ENCODE assay signal across 25 cellular contexts in the genomic region with DNA sequence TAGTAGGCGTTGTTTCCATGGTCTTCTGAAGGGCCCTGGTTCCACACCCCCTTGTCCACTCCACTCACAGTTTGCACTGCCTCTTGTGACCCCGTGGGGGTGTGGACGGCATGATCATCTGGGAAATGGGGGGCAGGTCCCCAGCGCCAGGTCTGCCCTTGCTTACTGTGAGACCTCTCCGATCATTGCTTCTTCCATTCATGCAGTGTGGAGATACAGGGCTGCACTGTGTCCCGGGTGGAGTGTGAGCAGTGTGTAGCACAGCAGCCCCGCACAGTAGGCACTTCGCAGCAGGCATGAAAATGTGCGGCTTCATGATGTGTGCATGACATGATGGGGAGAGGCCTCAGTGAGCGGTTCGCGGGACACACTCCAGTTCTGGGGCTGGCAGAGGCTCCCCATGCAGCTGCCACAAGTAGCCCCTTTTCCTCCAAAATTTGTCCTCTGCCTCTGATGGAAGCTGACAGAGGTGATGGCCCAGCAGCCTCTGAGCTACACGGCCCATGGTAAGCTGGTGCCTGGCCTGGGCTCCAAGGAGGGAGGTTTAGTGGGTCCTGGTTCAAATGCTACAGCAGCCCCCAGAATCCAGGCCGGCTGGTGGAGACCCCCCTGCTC. TPM values are rescaled to one million over a fixed set of nuclear protein-coding genes. Genes with fewer than 3 reads are reported as not detected.
DNase-seq lines count a peak whose midpoint lies in the region; ATAC-seq and TF ChIP-seq lines count a peak whose summit lies in the region.
"Had no signal": no experiment of that assay in that cellular context is flagged by ENCODE, and none has a peak within 500 bp of the region (broad histone marks: within the 10 kb centered on the region; RNA-seq: fewer than 3 reads in every experiment).

No MANE protein-coding gene starts in this region.

- no peak for TF ChIP-seq CTCF in activated CD8-positive, alpha-beta T cell treated with anti-CD3 and anti-CD28 coated beads for 36 hours (IDR thresholded peaks at IDR 0.05)

- peak overlapping the region; percentile 9 for H3K27ac Mint-ChIP-seq in activated CD4-positive, alpha-beta T cell treated with anti-CD3 and anti-CD28 coated beads, Interleukin-2, amount 10 ng/mL, durations not matched to agents 24 days and 14 days
- H3K27ac Mint-ChIP-seq in activated CD8-positive, alpha-beta T cell treated with anti-CD3 and anti-CD28 coated beads for 36 hours = peak overlapping the region; percentile 99
- H3K27ac Mint-ChIP-seq in immature natural killer cell = peak overlapping the region; percentile 92 to 100 (median 100)
- H3K27ac Mint-ChIP-seq in stimulated activated effector memory CD8-positive, alpha-beta T cell treated with anti-CD3 and anti-CD28 coated beads, Interleukin-12 subunit alpha, Interleukin-12 subunit beta, amount 100 ng/mL, for 72 hours = peak overlapping the region; percentile 97
- H3K27ac Mint-ChIP-seq: T-helper 2 cell treated with Interferon-gamma antibody and Interleukin-4, amounts not matched to agents 5 μg/mL and 100 μg/mL, for 36 hours had no signal

- no peak for DNase-seq in activated CD4-positive, alpha-beta T cell treated with anti-CD3 and anti-CD28 coated beads, Interleukin-2, amount 10 ng/mL, durations not matched to agents 24 days and 14 days
- no peak for DNase-seq in activated CD4-positive, alpha-beta T cell treated with anti-CD3 and anti-CD28 coated beads for 48 hours
- no peak for DNase-seq in activated CD8-positive, alpha-beta T cell treated with anti-CD3 and anti-CD28 coated beads for 36 hours
- DNase-seq in immature natural killer cell (no peak), NCI-H2227 treated with DMSO at 0.1 percent for 48 hours (lab: John Stamatoyannopoulos, UW) (no peak)
- DNase-seq in stimulated activated effector memory CD8-positive, alpha-beta T cell treated with anti-CD3 and anti-CD28 coated beads, Interleukin-12 subunit alpha, Interleukin-12 subunit beta, amount 100 ng/mL, for 72 hours (ENCODE audit: low spot score in 2 of 2) = no peak
- DNase-seq: 8988T; activated CD4-positive, alpha-beta T cell treated with anti-CD3 and anti-CD28 coated beads for 1 hour; activated naive CD4-positive, alpha-beta T cell treated with anti-CD3 and anti-CD28 coated beads for 36 hours; aorta; C1 segment of cervical spinal cord; DMS79 treated with DMSO at 0.1 percent for 48 hours; effector CD8-positive, alpha-beta T cell; GF-D8; NCI-H1092; NCI-H187; NCI-H510A; right cardiac atrium; stimulated activated CD4-positive, alpha-beta T cell treated with anti-CD3 and anti-CD28 coated beads, Interleukin-2, amount 100 ng/mL, for 24 hours; stimulated activated CD8-positive, alpha-beta memory T cell treated with anti-CD3 and anti-CD28 coated beads, Interleukin-4, amount 100 ng/mL, for 48 hours; transverse colon had no signal

- intact Hi-C loops in activated CD4-positive, alpha-beta T cell treated with anti-CD3 and anti-CD28 coated beads, Interleukin-2, amount 10 ng/mL, durations not matched to agents 24 days and 14 days (cut with micrococcal nuclease) = no loop called here
- intact Hi-C loops in activated CD8-positive, alpha-beta T cell treated with anti-CD3 and anti-CD28 coated beads for 36 hours (cut with micrococcal nuclease) = no loop called here

- POLR2A ChIA-PET in activated CD8-positive, alpha-beta T cell treated with anti-CD3 and anti-CD28 coated beads for 36 hours (lab: Charles Lee) = interaction anchor here (4.8 kb wide), 1 partner anchor 10 kb away, joined by 34 read pairs; no protein-coding TSS in a partner anchor

- CTCF ChIA-PET in activated CD8-positive, alpha-beta T cell treated with anti-CD3 and anti-CD28 coated beads for 36 hours (lab: Charles Lee) = no interaction called here

- H3K4me1 Mint-ChIP-seq in activated CD4-positive, alpha-beta T cell treated with anti-CD3 and anti-CD28 coated beads, Interleukin-2, amount 10 ng/mL, durations not matched to agents 24 days and 14 days = peaks cover 35% of the 10 kb centered on the region
- peaks cover 78% of the 10 kb centered on the region for H3K4me1 Mint-ChIP-seq in activated CD8-positive, alpha-beta T cell treated with anti-CD3 and anti-CD28 coated beads for 36 hours (ENCODE audit: low read depth)
- H3K4me1 Mint-ChIP-seq in immature natural killer cell = peaks cover 97 to 100% of the 10 kb centered on the region in 2 donors
- H3K4me1 Mint-ChIP-seq in stimulated activated effector memory CD8-positive, alpha-beta T cell treated with anti-CD3 and anti-CD28 coated beads, Interleukin-12 subunit alpha, Interleukin-12 subunit beta, amount 100 ng/mL, for 72 hours = peaks cover 85% of the 10 kb centered on the region

- no peak for ATAC-seq in activated CD8-positive, alpha-beta T cell treated with anti-CD3 and anti-CD28 coated beads for 36 hours
- ATAC-seq in stimulated activated effector memory CD8-positive, alpha-beta T cell treated with anti-CD3 and anti-CD28 coated beads, Interleukin-12 subunit alpha, Interleukin-12 subunit beta, amount 100 ng/mL, for 72 hours = no peak
- no peak for ATAC-seq in GM18502 (IDR thresholded peaks at IDR 0.05; ENCODE audit: poor library complexity, unreplicated experiment)
- ATAC-seq in HG02870 (IDR thresholded peaks at IDR 0.05; ENCODE audit: unreplicated experiment) = no peak
- ATAC-seq: K562, right cardiac atrium had no signal

- H3K4me3 Mint-ChIP-seq in activated CD4-positive, alpha-beta T cell treated with anti-CD3 and anti-CD28 coated beads, Interleukin-2, amount 10 ng/mL, durations not matched to agents 24 days and 14 days = no peak overlapping the region
- no peak overlapping the region for H3K4me3 Mint-ChIP-seq in activated CD8-positive, alpha-beta T cell treated with anti-CD3 and anti-CD28 coated beads for 36 hours
- peak overlapping the region; percentile 24 to 55 (median 46) for H3K4me3 Mint-ChIP-seq in immature natural killer cell
- H3K4me3 Mint-ChIP-seq in stimulated activated effector memory CD8-positive, alpha-beta T cell treated with anti-CD3 and anti-CD28 coated beads, Interleukin-12 subunit alpha, Interleukin-12 subunit beta, amount 100 ng/mL, for 72 hours = peak overlapping the region; percentile 53
- H3K4me3 Mint-ChIP-seq: activated naive CD4-positive, alpha-beta T cell treated with anti-CD3 and anti-CD28 coated beads for 36 hours; T-helper 2 cell treated with Interferon-gamma antibody and Interleukin-4, amounts not matched to agents 5 μg/mL and 100 μg/mL, for 36 hours had no signal

- H3K36me3 Mint-ChIP-seq in activated CD4-positive, alpha-beta T cell treated with anti-CD3 and anti-CD28 coated beads, Interleukin-2, amount 10 ng/mL, durations not matched to agents 24 days and 14 days (ENCODE audit: low read depth) = peaks cover 2% of the 10 kb centered on the region
- peaks cover 31% of the 10 kb centered on the region for H3K36me3 Mint-ChIP-seq in activated CD8-positive, alpha-beta T cell treated with anti-CD3 and anti-CD28 coated beads for 36 hours (ENCODE audit: low read depth)
- H3K36me3 Mint-ChIP-seq in immature natural killer cell = peaks cover 0 to 9% (median 0%) of the 10 kb centered on the region in 3 donors
- peaks cover 49% of the 10 kb centered on the region for H3K36me3 Mint-ChIP-seq in stimulated activated effector memory CD8-positive, alpha-beta T cell treated with anti-CD3 and anti-CD28 coated beads, Interleukin-12 subunit alpha, Interleukin-12 subunit beta, amount 100 ng/mL, for 72 hours

- H3K27me3 Mint-ChIP-seq in activated CD4-positive, alpha-beta T cell treated with anti-CD3 and anti-CD28 coated beads, Interleukin-2, amount 10 ng/mL, durations not matched to agents 24 days and 14 days = peaks cover 8% of the 10 kb centered on the region
- H3K27me3 Mint-ChIP-seq in activated CD8-positive, alpha-beta T cell treated with anti-CD3 and anti-CD28 coated beads for 36 hours = no peaks in the 10 kb centered on the region
- peaks cover 11 to 32% (median 20%) of the 10 kb centered on the region in 3 donors for H3K27me3 Mint-ChIP-seq in immature natural killer cell (ENCODE audit: low read depth in 3 of 3)

- H3K9me3 Mint-ChIP-seq in activated CD4-positive, alpha-beta T cell treated with anti-CD3 and anti-CD28 coated beads, Interleukin-2, amount 10 ng/mL, durations not matched to agents 24 days and 14 days = no peaks in the 10 kb centered on the region
- no peaks in the 10 kb centered on the region for H3K9me3 Mint-ChIP-seq in activated CD8-positive, alpha-beta T cell treated with anti-CD3 and anti-CD28 coated beads for 36 hours
- H3K9me3 Mint-ChIP-seq in immature natural killer cell = peaks cover 0 to 3% (median 0%) of the 10 kb centered on the region in 6 donors
- H3K9me3 Mint-ChIP-seq in stimulated activated effector memory CD8-positive, alpha-beta T cell treated with anti-CD3 and anti-CD28 coated beads, Interleukin-12 subunit alpha, Interleukin-12 subunit beta, amount 100 ng/mL, for 72 hours = no peaks in the 10 kb centered on the region
- H3K9me3 Mint-ChIP-seq: activated naive CD4-positive, alpha-beta T cell treated with anti-CD3 and anti-CD28 coated beads for 36 hours; T-helper 2 cell treated with Interferon-gamma antibody and Interleukin-4, amounts not matched to agents 5 μg/mL and 100 μg/mL, for 36 hours had no signal

RNA-seq across cellular contexts. Expression of a gene that starts 15.0 kb away (rescaled TPM):
- 21.5 and 21.6 TPM in 2 replicates for total RNA-seq in activated CD4-positive, alpha-beta T cell treated with anti-CD3 and anti-CD28 coated beads, Interleukin-2, amount 10 ng/mL, durations not matched to agents 24 days and 14 days
- 10 to 100 TPM; 61.3 to 62.4 TPM for total RNA-seq in activated CD8-positive, alpha-beta T cell treated with anti-CD3 and anti-CD28 coated beads for 36 hours
- 100 to 1,000 TPM in 1 of 3 donors, 10 to 100 TPM in 2; 38.8 to 131 (median 60.1) TPM for polyA plus RNA-seq in immature natural killer cell

Comparison
In these comparisons a context has a peak if more than half of its experiments do, and no peak if none do; other contexts are left out.
1. H3K27ac Mint-ChIP-seq: peak in every context shown above with its lines; median percentile 100 in immature natural killer cell; 99 in activated CD8-positive, alpha-beta T cell treated with anti-CD3 and anti-CD28 coated beads for 36 hours; 97 in stimulated activated effector memory CD8-positive, alpha-beta T cell treated with anti-CD3 and anti-CD28 coated beads, Interleukin-12 subunit alpha, Interleukin-12 subunit beta, amount 100 ng/mL, for 72 hours; 9 in activated CD4-positive, alpha-beta T cell treated with anti-CD3 and anti-CD28 coated beads, Interleukin-2, amount 10 ng/mL, durations not matched to agents 24 days and 14 days.
2. H3K4me3 Mint-ChIP-seq: peak in immature natural killer cell (5 of 5) and stimulated activated effector memory CD8-positive, alpha-beta T cell treated with anti-CD3 and anti-CD28 coated beads, Interleukin-12 subunit alpha, Interleukin-12 subunit beta, amount 100 ng/mL, for 72 hours (single experiment); none in activated CD4-positive, alpha-beta T cell treated with anti-CD3 and anti-CD28 coated beads, Interleukin-2, amount 10 ng/mL, durations not matched to agents 24 days and 14 days (single experiment) and activated CD8-positive, alpha-beta T cell treated with anti-CD3 and anti-CD28 coated beads for 36 hours (single experiment).